ENCODE assay signal across 8 cellular contexts in the genomic region with DNA sequence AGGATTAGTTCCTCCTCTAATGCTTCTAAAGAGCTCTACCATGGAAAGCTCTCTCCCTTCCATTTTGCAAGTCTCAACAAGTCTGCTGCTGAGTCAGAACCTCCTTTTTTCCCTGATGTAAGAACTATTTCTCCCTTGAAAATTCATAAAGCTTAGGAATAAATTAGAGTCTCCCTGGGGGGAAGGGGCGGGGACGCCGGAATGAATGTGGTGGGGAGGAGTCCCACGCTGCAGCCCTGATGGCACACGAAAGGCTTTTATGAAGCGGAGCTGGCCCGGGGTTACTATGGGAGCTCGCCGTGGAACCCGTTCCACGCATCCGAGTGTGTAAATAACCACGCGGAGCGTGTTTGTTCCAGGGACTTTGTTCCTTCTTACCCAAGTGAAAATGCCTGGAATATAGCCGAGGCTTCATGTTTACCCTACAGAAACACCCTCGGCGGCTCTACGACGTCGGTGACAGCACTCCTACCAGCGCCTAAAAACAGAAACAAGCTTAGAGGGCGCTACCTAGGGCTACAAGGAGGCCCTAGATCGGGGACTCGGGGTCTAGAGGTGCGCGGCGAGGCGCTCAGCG. TPM values are rescaled to one million over a fixed set of nuclear protein-coding genes. Genes with fewer than 3 reads are reported as not detected.
DNase-seq lines count a peak whose midpoint lies in the region; ATAC-seq lines count a peak whose summit lies in the region.

No MANE protein-coding gene starts in this region.

- DNase-seq in activated CD8-positive, alpha-beta memory T cell treated with anti-CD3 and anti-CD28 coated beads for 4 hours (ENCODE audit: low read depth in 2 of 2): peak; percentile 6 to 26
- no peak for DNase-seq in activated CD8-positive, alpha-beta memory T cell treated with anti-CD3 and anti-CD28 coated beads, Interleukin-2, amount 50 U/mL, for 48 hours
- DNase-seq in NCI-H2081 (lab: John Stamatoyannopoulos, UW) (peak; percentile 44 to 61), lung microvascular endothelial cell (ENCODE audit: low read depth in 2 of 2) (peak; percentile 65 to 90)
- DNase-seq in activated CD4-positive, alpha-beta T cell treated with anti-CD3 and anti-CD28 coated beads, Interleukin-2, amount 50 U/mL, for 48 hours: peak; percentile 52 to 67
- DNase-seq in effector memory CD8-positive, alpha-beta T cell: peak in 2 of 3 experiments; percentile 45 to 49
- DNase-seq in stimulated activated CD4-positive, alpha-beta T cell treated with anti-CD3 and anti-CD28 coated beads, TNF-alpha, amount 100 ng/mL, for 4 hours (ENCODE audit: low read depth in 3 of 3): peak; percentile 14 to 17 (median 14)

- peak overlapping the region; percentile 92 to 95 for H3K4me3 Mint-ChIP-seq in effector memory CD8-positive, alpha-beta T cell

- peaks cover 14% of the 10 kb centered on the region in 2 donors for H3K4me1 Mint-ChIP-seq in effector memory CD8-positive, alpha-beta T cell (ENCODE audit: low read depth in 2 of 2)

- peak; percentile 16 for ATAC-seq in HG02885 (IDR thresholded peaks at IDR 0.05; ENCODE audit: poor library complexity, unreplicated experiment)
- peak; percentile 24 for ATAC-seq in effector memory CD8-positive, alpha-beta T cell (replicated peaks)

- H3K9me3 Mint-ChIP-seq in effector memory CD8-positive, alpha-beta T cell: no peaks in the 10 kb centered on the region

- H3K27me3 Mint-ChIP-seq in effector memory CD8-positive, alpha-beta T cell: no peaks in the 10 kb centered on the region

- peaks cover 38% of the 10 kb centered on the region for H3K36me3 Mint-ChIP-seq in effector memory CD8-positive, alpha-beta T cell (ENCODE audit: insufficient read depth)

- peak overlapping the region; percentile 97 to 98 for H3K27ac Mint-ChIP-seq in effector memory CD8-positive, alpha-beta T cell

RNA-seq across cellular contexts. Expression of gene CPEB2, which starts 0.9 kb away (rescaled TPM):
- total RNA-seq in lung microvascular endothelial cell: 5.0 and 7.5 TPM in 2 replicates
